Comparison of ENCODE assay signal across 13 cellular contexts in the genomic region with DNA sequence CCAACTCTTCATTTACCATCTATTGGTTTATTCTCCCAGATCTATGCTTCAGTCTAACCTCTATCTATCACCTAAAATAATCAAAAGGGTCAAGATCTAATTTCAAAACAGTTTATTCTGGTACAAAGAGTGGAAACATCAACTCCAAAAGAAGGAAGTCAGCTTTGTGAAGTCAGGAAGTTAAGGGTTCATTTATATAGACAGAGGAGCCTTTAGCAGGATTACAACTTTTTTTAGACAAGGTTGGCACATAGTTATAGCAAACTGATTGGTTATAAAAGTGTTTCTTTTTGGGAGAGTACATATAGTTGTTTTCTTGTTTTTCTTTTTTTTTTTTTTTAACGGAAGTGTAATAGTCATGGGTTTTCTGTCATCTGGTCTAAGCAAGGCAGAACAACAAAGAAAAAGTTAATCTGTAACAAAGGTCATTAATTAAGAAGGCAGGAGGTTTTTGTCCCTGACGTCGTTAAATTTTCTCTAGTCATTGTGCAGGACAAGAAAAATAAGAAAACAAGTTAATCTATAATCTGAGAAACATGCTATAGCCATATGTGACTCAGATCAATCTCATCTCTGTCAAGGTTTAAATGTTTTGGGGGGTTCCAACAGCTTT. TPM values are rescaled to one million over a fixed set of nuclear protein-coding genes. Genes with fewer than 3 reads are reported as not detected.
A peak's percentile ranks its signal among the peaks of the same experiment; 100 is the strongest.
DNase-seq lines count a peak whose midpoint lies in the region; ATAC-seq, FAIRE-seq and TF ChIP-seq lines count a peak whose summit lies in the region.
"Had no signal": no experiment of that assay in that cellular context is flagged by ENCODE, and none has a peak within 500 bp of the region (broad histone marks: within the 10 kb centered on the region; RNA-seq: fewer than 3 reads in every experiment).

No MANE protein-coding gene starts in this region.

- H3K9me3 ChIP-seq in BLaER1 treated with 17β-estradiol and CSF1 and Interleukin-3, amounts not matched to agents 10 nM and 100 nM (replicated peaks in 1 of 11): peaks cover 19 to 40% (median 33%) of the 10 kb centered on the region in 11 experiments
- no peaks in the 10 kb centered on the region for H3K9me3 ChIP-seq in keratinocyte (ENCODE audit: control insufficient read depth, low read depth, low read length)

- H3K27me3 ChIP-seq in BLaER1 treated with 17β-estradiol and CSF1 and Interleukin-3, amounts not matched to agents 10 nM and 100 nM: no peaks in the 10 kb centered on the region
- no peaks in the 10 kb centered on the region for H3K27me3 ChIP-seq in keratinocyte (ENCODE audit: control insufficient read depth, extremely low read depth, insufficient read depth, low read length)

- H2AFZ ChIP-seq in keratinocyte (ENCODE audit: control insufficient read depth, low read length): peak overlapping the region; percentile 15
- H2AFZ ChIP-seq: PC-9 had no signal

- no peak for FAIRE-seq in keratinocyte (lab: Jason Lieb, UNC)

- H3K4me3 ChIP-seq in BLaER1 treated with 17β-estradiol and CSF1 and Interleukin-3, amounts not matched to agents 10 nM and 100 nM: no peak overlapping the region
- H3K4me3 ChIP-seq in keratinocyte (ENCODE audit: control insufficient read depth in 2 of 3, extremely low read depth in 1 of 3, insufficient read depth in 2 of 3, low read depth in 1 of 3, low read length in 3 of 3): no peak overlapping the region
- H3K4me3 ChIP-seq: PC-9 had no signal

- H3K4me1 Mint-ChIP-seq in activated naive CD8-positive, alpha-beta T cell treated with anti-CD3 and anti-CD28 coated beads, Interleukin-2, amount 50 U/mL, for 24 hours: no peaks in the 10 kb centered on the region

- TF ChIP-seq CTCF in keratinocyte (optimal IDR thresholded peaks at IDR 0.05 in 1 of 3, IDR thresholded peaks at IDR 0.05 in 1 of 3, conservative IDR thresholded peaks at IDR 0.05 in 1 of 3; ENCODE audit: extremely low read depth in 1 of 3, insufficient read depth in 2 of 3, low read length in 3 of 3): no peak
- no peak for TF ChIP-seq CTCF in omental fat pad (IDR thresholded peaks at IDR 0.05)

- H4K20me1 ChIP-seq in BLaER1 treated with 17β-estradiol and CSF1 and Interleukin-3, amounts not matched to agents 10 nM and 100 nM: no peaks in the 10 kb centered on the region
- H4K20me1 ChIP-seq in keratinocyte (ENCODE audit: control insufficient read depth, extremely low read depth, insufficient read depth, low read length): no peaks in the 10 kb centered on the region

- ATAC-seq in GM19452 (IDR thresholded peaks at IDR 0.05; ENCODE audit: unreplicated experiment): peak; percentile 55
- no peak for ATAC-seq in omental fat pad (ENCODE audit: low FRiP score)
- ATAC-seq in activated naive CD8-positive, alpha-beta T cell treated with anti-CD3 and anti-CD28 coated beads, Interleukin-2, amount 50 U/mL, for 24 hours: no peak
- ATAC-seq in HG02678 (IDR thresholded peaks at IDR 0.05; ENCODE audit: unreplicated experiment): no peak
- ATAC-seq: activated CD8-positive, alpha-beta T cell treated with anti-CD3 and anti-CD28 coated beads, Interleukin-2, amount 10 ng/mL, durations not matched to agents 7 days and 5 days had no signal

- peaks cover 0 to 3% (median 0%) of the 10 kb centered on the region in 11 experiments; a peak in 1 of 22 replicates for H3K36me3 ChIP-seq in BLaER1 treated with 17β-estradiol and CSF1 and Interleukin-3, amounts not matched to agents 10 nM and 100 nM
- no peaks in the 10 kb centered on the region for H3K36me3 ChIP-seq in keratinocyte (ENCODE audit: control insufficient read depth in 2 of 2, extremely low read depth in 1 of 2, insufficient read depth in 2 of 2, low read length in 2 of 2)

- dilution Hi-C loops in keratinocyte (cut with MboI; ENCODE audit: extremely low pct_ligation_motif_present, low sequenced_read_pairs): no loop called here

- no peak overlapping the region for H3K27ac Mint-ChIP-seq in activated naive CD8-positive, alpha-beta T cell treated with anti-CD3 and anti-CD28 coated beads, Interleukin-2, amount 50 U/mL, for 24 hours
- H3K27ac Mint-ChIP-seq: activated CD8-positive, alpha-beta T cell treated with anti-CD3 and anti-CD28 coated beads, Interleukin-2, amount 10 ng/mL, durations not matched to agents 7 days and 5 days had no signal

- no peaks in the 10 kb centered on the region for H3K9me3 Mint-ChIP-seq in activated naive CD8-positive, alpha-beta T cell treated with anti-CD3 and anti-CD28 coated beads, Interleukin-2, amount 50 U/mL, for 24 hours

- H3K27ac ChIP-seq in BLaER1 treated with 17β-estradiol and CSF1 and Interleukin-3, amounts not matched to agents 10 nM and 100 nM: peak overlapping the region; percentile 2 to 85 (median 63); a peak in 20 of 22 replicates
- no peak overlapping the region for H3K27ac ChIP-seq in keratinocyte (ENCODE audit: control insufficient read depth, insufficient read depth, low read length)
- H3K27ac ChIP-seq: PC-9 had no signal

- H3K9ac ChIP-seq in BLaER1 treated with 17β-estradiol and CSF1 and Interleukin-3, amounts not matched to agents 10 nM and 100 nM: peak overlapping the region in 5 of 11 experiments; percentile 7 to 54 (median 39); a peak in 5 of 22 replicates
- no peak overlapping the region for H3K9ac ChIP-seq in keratinocyte (ENCODE audit: control insufficient read depth, extremely low read depth, insufficient read depth, low read length)

- peaks cover 3% of the 10 kb centered on the region for H3K27me3 Mint-ChIP-seq in activated naive CD8-positive, alpha-beta T cell treated with anti-CD3 and anti-CD28 coated beads, Interleukin-2, amount 50 U/mL, for 24 hours

- no peak overlapping the region for H3K4me3 Mint-ChIP-seq in activated naive CD8-positive, alpha-beta T cell treated with anti-CD3 and anti-CD28 coated beads, Interleukin-2, amount 50 U/mL, for 24 hours
- H3K4me3 Mint-ChIP-seq: activated CD8-positive, alpha-beta T cell treated with anti-CD3 and anti-CD28 coated beads, Interleukin-2, amount 10 ng/mL, durations not matched to agents 7 days and 5 days had no signal

- no peaks in the 10 kb centered on the region for H3K9me1 ChIP-seq in keratinocyte (ENCODE audit: control insufficient read depth, extremely low read depth, insufficient read depth, low read length)

- no peaks in the 10 kb centered on the region for H3K36me3 Mint-ChIP-seq in activated naive CD8-positive, alpha-beta T cell treated with anti-CD3 and anti-CD28 coated beads, Interleukin-2, amount 50 U/mL, for 24 hours (ENCODE audit: low read depth)

- H3K4me2 ChIP-seq in BLaER1 treated with 17β-estradiol and CSF1 and Interleukin-3, amounts not matched to agents 10 nM and 100 nM: peak overlapping the region; percentile 6 to 80 (median 44); a peak in 20 of 22 replicates
- H3K4me2 ChIP-seq in keratinocyte (ENCODE audit: control insufficient read depth, extremely low read depth, insufficient read depth, low read depth, low read length): no peak overlapping the region
- H3K4me2 ChIP-seq: PC-9 had no signal

- peaks cover 15 to 49% (median 23%) of the 10 kb centered on the region in 10 experiments; a peak in 19 of 20 replicates for H3K4me1 ChIP-seq in BLaER1 treated with 17β-estradiol and CSF1 and Interleukin-3, amounts not matched to agents 10 nM and 100 nM
- peaks cover 27% of the 10 kb centered on the region for H3K4me1 ChIP-seq in keratinocyte (ENCODE audit: control insufficient read depth, extremely low read depth, insufficient read depth, low read length)

- DNase-seq in NOMO-1 treated with DMSO at 0.1 percent for 48 hours (lab: John Stamatoyannopoulos, UW; ENCODE audit: unreplicated experiment): peak; percentile 63
- no peak for DNase-seq in keratinocyte (ENCODE audit: low read depth, low spot score)
- no peak for DNase-seq in omental fat pad (ENCODE audit: low spot score)
- no peak for DNase-seq in activated naive CD8-positive, alpha-beta T cell treated with anti-CD3 and anti-CD28 coated beads, Interleukin-2, amount 50 U/mL, for 24 hours
- DNase-seq in activated gamma-delta T cell treated with Interleukin-2 at 50 U/mL for 16 hours: no peak
- DNase-seq: activated CD8-positive, alpha-beta T cell treated with anti-CD3 and anti-CD28 coated beads, Interleukin-2, amount 10 ng/mL, durations not matched to agents 7 days and 5 days; activated naive CD4-positive, alpha-beta T cell treated with Interleukin-2 at 50 U/mL for 16 hours; mesenchymal stem cell; PC-9; T-helper 9 cell had no signal

- no peaks in the 10 kb centered on the region for H3K79me2 ChIP-seq in keratinocyte (ENCODE audit: control insufficient read depth, insufficient read depth, low read length)

RNA-seq across cellular contexts. Expression of gene MFAP5, which starts 13.0 kb away (rescaled TPM):
- 295 to 394 TPM (median 317 TPM) in 3 replicates for polyA plus RNA-seq in keratinocyte
- 33.5 TPM for polyA plus RNA-seq in keratinocyte (2011; ENCODE audit: low read depth)
- polyA plus RNA-seq in keratinocyte (2011; cell fraction: cytosol; rRNA removed): 174 and 334 TPM in 2 replicates
- polyA plus RNA-seq in keratinocyte (2011; cell fraction: nucleus; rRNA removed): 541 and 570 TPM in 2 replicates
- 84.4 and 142 TPM in 2 replicates for polyA plus RNA-seq in keratinocyte (2012; ENCODE audit: low replicate concordance)
- 158 to 254 TPM (median 197 TPM) in 3 replicates for polyA minus RNA-seq in keratinocyte
- 115 TPM for polyA minus RNA-seq in keratinocyte (2011; cell fraction: cytosol; rRNA and poly(A)+ RNA removed)
- polyA minus RNA-seq in keratinocyte (2011; cell fraction: nucleus; rRNA and poly(A)+ RNA removed): 126 and 277 TPM in 2 replicates
- total RNA-seq in omental fat pad: 100 to 1,000 TPM in 2 of 4 donors, 10 to 100 TPM in 2; 34.5 to 793 (median 148) TPM
- total RNA-seq: activated CD8-positive, alpha-beta T cell treated with anti-CD3 and anti-CD28 coated beads, Interleukin-2, amount 10 ng/mL, durations not matched to agents 7 days and 5 days had no signal

RNA-seq across cellular contexts. Expression of gene RIMKLB, which starts 22.2 kb away (rescaled TPM):
- polyA plus RNA-seq in keratinocyte: 25.4 to 51.1 TPM (median 31.6 TPM) in 3 replicates
- 45.1 TPM for polyA plus RNA-seq in keratinocyte (2011; ENCODE audit: low read depth)
- polyA plus RNA-seq in keratinocyte (2011; cell fraction: cytosol; rRNA removed): 14.5 and 19.7 TPM in 2 replicates
- polyA plus RNA-seq in keratinocyte (2011; cell fraction: nucleus; rRNA removed): 82.2 and 118 TPM in 2 replicates
- 28.7 and 46.4 TPM in 2 replicates for polyA plus RNA-seq in keratinocyte (2012; ENCODE audit: low replicate concordance)
- polyA minus RNA-seq in keratinocyte: 13.8 to 72.8 TPM (median 32.7 TPM) in 3 replicates
- polyA minus RNA-seq in keratinocyte (2011; cell fraction: cytosol; rRNA and poly(A)+ RNA removed): 17.1 TPM
- polyA minus RNA-seq in keratinocyte (2011; cell fraction: nucleus; rRNA and poly(A)+ RNA removed): 45.5 and 93.3 TPM in 2 replicates
- 100 to 1,000 TPM in 1 of 4 donors, 10 to 100 TPM in 3; 53.9 to 202 (median 62.6) TPM for total RNA-seq in omental fat pad
